In the genomic region with DNA sequence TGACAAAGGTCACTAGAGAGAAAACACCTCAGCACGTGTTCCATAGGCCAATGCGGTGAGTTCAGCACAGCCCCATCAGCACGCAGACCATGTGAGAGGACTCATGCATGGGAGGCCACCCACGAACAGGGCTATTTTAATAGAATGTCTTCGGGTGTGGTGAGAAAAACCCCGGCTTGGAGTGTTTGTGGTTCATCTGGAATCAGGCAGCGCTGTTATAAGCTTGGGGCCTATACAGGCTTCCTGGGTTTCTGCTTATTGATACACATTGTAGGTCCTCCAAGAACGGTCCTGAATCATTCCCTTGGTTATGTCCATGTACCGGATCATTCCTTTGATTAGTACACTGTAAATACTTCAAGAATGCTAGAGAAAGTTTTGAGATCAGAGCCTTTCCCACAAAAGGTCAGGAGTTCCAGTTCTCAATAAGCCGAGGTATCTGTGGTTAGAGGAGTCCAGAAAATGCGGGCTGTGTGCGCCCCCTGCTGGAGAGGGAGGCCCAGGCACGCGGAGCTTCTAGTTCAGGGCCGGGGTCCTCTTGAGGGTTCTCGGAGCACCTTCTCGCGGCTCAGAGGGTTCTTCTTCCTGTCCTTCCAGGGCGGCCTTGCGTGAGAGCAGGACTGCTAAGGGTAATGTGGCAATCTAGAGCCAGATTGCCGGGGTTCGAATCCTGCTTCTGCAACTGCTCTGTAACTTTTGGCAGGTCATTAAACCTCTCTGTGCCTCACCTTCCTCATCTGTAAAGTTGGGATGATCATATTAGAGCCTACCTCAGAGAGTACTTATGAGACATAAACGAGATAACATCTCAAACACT, we compare ENCODE assay signal across 8 cellular contexts. TPM values are rescaled to one million over a fixed set of nuclear protein-coding genes. Genes with fewer than 3 reads are reported as not detected.
A peak's percentile ranks its signal among the peaks of the same experiment; 100 is the strongest.
DNase-seq lines count a peak whose midpoint lies in the region; ATAC-seq and TF ChIP-seq lines count a peak whose summit lies in the region.

No MANE protein-coding gene starts in this region.

- no peak overlapping the region for H3K4me3 Mint-ChIP-seq in activated CD8-positive, alpha-beta T cell treated with anti-CD3 and anti-CD28 coated beads, Interleukin-2, amount 10 ng/mL, durations not matched to agents 7 days and 5 days
- peak overlapping the region in 1 of 2 donors; percentile 14 for H3K4me3 Mint-ChIP-seq in effector memory CD8-positive, alpha-beta T cell
- H3K4me3 Mint-ChIP-seq in mesothelial cell of epicardium = no peak overlapping the region

- no peaks in the 10 kb centered on the region for H3K9me3 Mint-ChIP-seq in activated CD8-positive, alpha-beta T cell treated with anti-CD3 and anti-CD28 coated beads, Interleukin-2, amount 10 ng/mL, durations not matched to agents 7 days and 5 days (ENCODE audit: insufficient read depth)
- H3K9me3 Mint-ChIP-seq in effector memory CD8-positive, alpha-beta T cell = peaks cover 9 to 16% of the 10 kb centered on the region in 2 donors
- H3K9me3 Mint-ChIP-seq in mesothelial cell of epicardium = peaks cover 6% of the 10 kb centered on the region

- CTCF ChIA-PET in activated CD8-positive, alpha-beta T cell treated with anti-CD3 and anti-CD28 coated beads, Interleukin-2, amount 10 ng/mL, durations not matched to agents 7 days and 5 days (lab: Charles Lee) = interaction anchor here (0.5 to 5.9 kb wide), 24 partner anchors 10 to 1971 kb away, joined by 3 to 35 read pairs (median 3); no protein-coding TSS in a partner anchor

- H3K4me1 Mint-ChIP-seq in activated CD8-positive, alpha-beta T cell treated with anti-CD3 and anti-CD28 coated beads, Interleukin-2, amount 10 ng/mL, durations not matched to agents 7 days and 5 days (ENCODE audit: low read depth) = peaks cover 13% of the 10 kb centered on the region
- peaks cover 14 to 19% of the 10 kb centered on the region in 2 donors for H3K4me1 Mint-ChIP-seq in effector memory CD8-positive, alpha-beta T cell (ENCODE audit: low read depth in 2 of 2)
- no peaks in the 10 kb centered on the region for H3K4me1 Mint-ChIP-seq in mesothelial cell of epicardium

- no peak overlapping the region for H3K27ac Mint-ChIP-seq in activated CD8-positive, alpha-beta T cell treated with anti-CD3 and anti-CD28 coated beads, Interleukin-2, amount 10 ng/mL, durations not matched to agents 7 days and 5 days
- no peak overlapping the region for H3K27ac Mint-ChIP-seq in effector memory CD8-positive, alpha-beta T cell
- no peak overlapping the region for H3K27ac Mint-ChIP-seq in mesothelial cell of epicardium

- no peaks in the 10 kb centered on the region for H3K36me3 ChIP-seq in BLaER1 treated with 17β-estradiol and CSF1 and Interleukin-3, amounts not matched to agents 10 nM and 100 nM

- no peaks in the 10 kb centered on the region for H4K20me1 ChIP-seq in BLaER1 treated with 17β-estradiol and CSF1 and Interleukin-3, amounts not matched to agents 10 nM and 100 nM

- H3K27me3 ChIP-seq in BLaER1 treated with 17β-estradiol and CSF1 and Interleukin-3, amounts not matched to agents 10 nM and 100 nM = no peaks in the 10 kb centered on the region

- no peak overlapping the region for H3K27ac ChIP-seq in BLaER1 treated with 17β-estradiol and CSF1 and Interleukin-3, amounts not matched to agents 10 nM and 100 nM

- ATAC-seq in GM19035 (IDR thresholded peaks at IDR 0.05; ENCODE audit: unreplicated experiment) = peak; percentile 78
- ATAC-seq in HG03175 (IDR thresholded peaks at IDR 0.05; ENCODE audit: unreplicated experiment) = peak; percentile 94
- peak; percentile 64 for ATAC-seq in activated CD8-positive, alpha-beta T cell treated with anti-CD3 and anti-CD28 coated beads, Interleukin-2, amount 10 ng/mL, durations not matched to agents 7 days and 5 days
- ATAC-seq in effector memory CD8-positive, alpha-beta T cell (replicated peaks) = peak; percentile 80

- POLR2A ChIA-PET in activated CD8-positive, alpha-beta T cell treated with anti-CD3 and anti-CD28 coated beads, Interleukin-2, amount 10 ng/mL, durations not matched to agents 7 days and 5 days (lab: Charles Lee) = interaction anchor here (0.7 kb wide), 1 partner anchor 413 kb away, joined by 3 read pairs; no protein-coding TSS in a partner anchor

- peaks cover 10% of the 10 kb centered on the region for H3K27me3 Mint-ChIP-seq in activated CD8-positive, alpha-beta T cell treated with anti-CD3 and anti-CD28 coated beads, Interleukin-2, amount 10 ng/mL, durations not matched to agents 7 days and 5 days (ENCODE audit: low read depth)
- no peaks in the 10 kb centered on the region for H3K27me3 Mint-ChIP-seq in effector memory CD8-positive, alpha-beta T cell
- H3K27me3 Mint-ChIP-seq in mesothelial cell of epicardium (ENCODE audit: low read depth) = no peaks in the 10 kb centered on the region

- peak; percentile 93 for TF ChIP-seq CTCF in mesothelial cell of epicardium (IDR thresholded peaks at IDR 0.05; ENCODE audit: unreplicated experiment)

- peak overlapping the region in 10 of 11 experiments; percentile 4 to 57 (median 30); a peak in 16 of 22 replicates for H3K4me2 ChIP-seq in BLaER1 treated with 17β-estradiol and CSF1 and Interleukin-3, amounts not matched to agents 10 nM and 100 nM

- H3K4me1 ChIP-seq in BLaER1 treated with 17β-estradiol and CSF1 and Interleukin-3, amounts not matched to agents 10 nM and 100 nM = peaks cover 8 to 35% (median 11%) of the 10 kb centered on the region in 10 experiments; a peak in 17 of 20 replicates

- H3K36me3 Mint-ChIP-seq in activated CD8-positive, alpha-beta T cell treated with anti-CD3 and anti-CD28 coated beads, Interleukin-2, amount 10 ng/mL, durations not matched to agents 7 days and 5 days (ENCODE audit: low read depth) = peaks cover 2% of the 10 kb centered on the region
- H3K36me3 Mint-ChIP-seq in effector memory CD8-positive, alpha-beta T cell (ENCODE audit: insufficient read depth) = peaks cover 21% of the 10 kb centered on the region
- H3K36me3 Mint-ChIP-seq in mesothelial cell of epicardium = no peaks in the 10 kb centered on the region

- H3K9me3 ChIP-seq in BLaER1 treated with 17β-estradiol and CSF1 and Interleukin-3, amounts not matched to agents 10 nM and 100 nM (replicated peaks in 1 of 11) = peaks cover under 1 to 28% (median 16%) of the 10 kb centered on the region in 11 experiments; a peak in 19 of 22 replicates

- DNase-seq in NCI-H748 (lab: John Stamatoyannopoulos, UW; ENCODE audit: unreplicated experiment) (peak; percentile 56), mesothelial cell of epicardium (ENCODE audit: low spot score in 2 of 2, unreplicated experiment in 2 of 2) (peak; percentile 71 to 90)
- DNase-seq in activated CD8-positive, alpha-beta T cell treated with anti-CD3 and anti-CD28 coated beads, Interleukin-2, amount 10 ng/mL, durations not matched to agents 7 days and 5 days = peak; percentile 82
- DNase-seq in effector memory CD8-positive, alpha-beta T cell = peak; percentile 75 to 79 (median 78)
- peak; percentile 61 to 73 for DNase-seq in stimulated activated CD8-positive, alpha-beta memory T cell treated with anti-CD3 and anti-CD28 coated beads, Interleukin-4, amount 100 ng/mL, for 1 hour (ENCODE audit: low read depth in 2 of 2, low spot score in 1 of 2)

- H3K9ac ChIP-seq in BLaER1 treated with 17β-estradiol and CSF1 and Interleukin-3, amounts not matched to agents 10 nM and 100 nM = no peak overlapping the region

- no peak overlapping the region for H3K4me3 ChIP-seq in BLaER1 treated with 17β-estradiol and CSF1 and Interleukin-3, amounts not matched to agents 10 nM and 100 nM

RNA-seq across cellular contexts. Expression of gene TLR10, which starts 51.8 kb away (rescaled TPM):
- total RNA-seq in activated CD8-positive, alpha-beta T cell treated with anti-CD3 and anti-CD28 coated beads, Interleukin-2, amount 10 ng/mL, durations not matched to agents 7 days and 5 days = under 1 TPM in 1 of 2 experiments, not detected in 1; 0.08 TPM
- total RNA-seq in mesothelial cell of epicardium = not detected in 3 replicates
